ENCODE assay signal across 8 cellular contexts in the genomic region with DNA sequence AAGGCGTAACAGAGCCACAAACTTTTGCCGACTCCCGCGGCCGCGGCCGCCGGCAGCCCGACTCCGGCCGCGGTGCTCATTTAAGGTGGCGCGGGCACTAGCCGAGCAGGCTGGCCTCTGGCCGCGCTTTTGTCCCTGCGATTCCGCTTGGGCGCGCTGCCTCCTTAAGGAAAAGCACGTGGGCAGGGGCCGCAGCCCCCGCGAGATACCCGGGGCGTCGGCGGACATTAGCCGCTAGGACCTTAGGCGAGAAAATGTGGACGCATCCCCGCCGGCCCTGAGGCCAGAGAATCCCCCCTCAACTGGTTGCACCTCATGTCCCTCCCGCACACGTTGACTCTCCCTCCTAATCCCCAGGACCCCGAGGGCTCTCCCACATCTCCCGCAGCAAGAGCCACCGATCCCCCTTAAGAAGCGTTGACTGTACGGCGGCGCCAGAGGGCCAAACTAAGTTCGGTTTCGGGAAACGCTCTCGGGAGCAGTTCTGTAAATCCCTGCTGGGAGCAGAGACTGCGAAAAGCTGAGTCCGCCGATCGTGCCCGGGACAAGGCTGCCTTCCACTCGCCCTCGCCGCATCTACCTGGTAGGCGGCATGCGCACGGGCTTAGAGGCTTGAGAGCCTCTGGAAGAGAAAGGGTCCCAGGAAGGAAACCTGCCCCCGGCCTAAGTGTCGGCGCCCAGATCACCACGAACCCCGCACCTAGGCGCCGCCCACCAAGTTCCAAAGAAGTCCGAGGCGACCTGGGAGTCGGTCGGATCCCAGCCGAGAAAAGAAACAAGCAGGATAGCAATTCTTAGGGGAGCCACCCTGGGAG. TPM values are rescaled to one million over a fixed set of nuclear protein-coding genes. Genes with fewer than 3 reads are reported as not detected.
DNase-seq lines count a peak whose midpoint lies in the region; ATAC-seq and TF ChIP-seq lines count a peak whose summit lies in the region.

No MANE protein-coding gene starts in this region.

- no peak for TF ChIP-seq POLR2A in sigmoid colon (IDR thresholded peaks at IDR 0.05)

- no peak for TF ChIP-seq CTCF in cardiac fibroblast (IDR thresholded peaks at IDR 0.05; ENCODE audit: low read depth, low read length)
- TF ChIP-seq CTCF in sigmoid colon (IDR thresholded peaks at IDR 0.05) = no peak

- intact Hi-C loops in sigmoid colon (cut with DNase I) = loop anchor here (5.0 to 10.0 kb wide), 3 partner anchors 285 to 1942 kb away; a partner anchor contains a TSS

- no peaks in the 10 kb centered on the region; the same call in 1 of the 2 replicates for H3K4me1 ChIP-seq in iPS-20b (ENCODE audit: insufficient read depth, low read length)
- peaks cover 0 to 64% (median 59%) of the 10 kb centered on the region in 4 donors for H3K4me1 ChIP-seq in sigmoid colon

- peak; percentile 55 for ATAC-seq in HG02642 (IDR thresholded peaks at IDR 0.05; ENCODE audit: poor library complexity, unreplicated experiment)
- no peak for ATAC-seq in HG02884 (IDR thresholded peaks at IDR 0.05; ENCODE audit: unreplicated experiment)

- H3K9ac ChIP-seq in iPS-20b (ENCODE audit: low read depth, low read length) = peak overlapping the region; percentile 64; the same call in 1 of the 2 replicates

- H3K9me3 ChIP-seq in iPS-20b (ENCODE audit: insufficient read depth, low read depth, low read length) (no peaks in the 10 kb centered on the region; the same call in 1 of the 2 replicates), sigmoid colon (peaks cover 0 to 3% (median 0%) of the 10 kb centered on the region in 4 donors)

- WGBS in sigmoid colon, 2 donors = 0 to 1% methylated on average over 70 of the region's 70 CpGs

- no peaks in the 10 kb centered on the region for H3K36me3 ChIP-seq in iPS-20b (ENCODE audit: insufficient read depth, low read depth, low read length)
- no peaks in the 10 kb centered on the region for H3K36me3 ChIP-seq in sigmoid colon

- no peak for TF ChIP-seq EP300 in sigmoid colon (IDR thresholded peaks at IDR 0.05)

- DNase-seq in GM03348 (ENCODE audit: low spot score) (peak; percentile 93), NCI-H2081 treated with DMSO at 0.1 percent for 48 hours (lab: John Stamatoyannopoulos, UW) (peak; percentile 67), UCSD-AML1 (lab: John Stamatoyannopoulos, UW; ENCODE audit: unreplicated experiment) (peak; percentile 81), cardiac fibroblast (ENCODE audit: low read depth in 2 of 2) (peak; percentile 95 to 97), sigmoid colon (peak; percentile 96)

- peaks cover 88% of the 10 kb centered on the region for H3K27me3 ChIP-seq in iPS-20b (ENCODE audit: insufficient read depth, low read length)
- peaks cover 65 to 86% (median 73%) of the 10 kb centered on the region in 3 donors for H3K27me3 ChIP-seq in sigmoid colon

- no peak overlapping the region for H3K27ac ChIP-seq in iPS-20b (ENCODE audit: low read length)
- peak overlapping the region; percentile 75 to 84 (median 76) for H3K27ac ChIP-seq in sigmoid colon

- H3K4me3 ChIP-seq in cardiac fibroblast (replicated peaks in 1 of 2; ENCODE audit: low read depth in 2 of 2, low read length in 2 of 2) (peak overlapping the region; percentile 81 to 83), iPS-20b (ENCODE audit: low read length) (peak overlapping the region; percentile 74), sigmoid colon (peak overlapping the region; percentile 69 to 88 (median 78))

RNA-seq across cellular contexts. Expression of a gene that starts 1.8 kb away (rescaled TPM):
- 1 to 10 TPM in 3 of 4 donors, under 1 TPM in 1; 0.95 to 5.8 (median 2.2) TPM for total RNA-seq in sigmoid colon
- 10 to 100 TPM; 28.2 to 43.7 (median 34.2) TPM for polyA plus RNA-seq in sigmoid colon
